ENCODE assay signal across 35 cellular contexts in the genomic region with DNA sequence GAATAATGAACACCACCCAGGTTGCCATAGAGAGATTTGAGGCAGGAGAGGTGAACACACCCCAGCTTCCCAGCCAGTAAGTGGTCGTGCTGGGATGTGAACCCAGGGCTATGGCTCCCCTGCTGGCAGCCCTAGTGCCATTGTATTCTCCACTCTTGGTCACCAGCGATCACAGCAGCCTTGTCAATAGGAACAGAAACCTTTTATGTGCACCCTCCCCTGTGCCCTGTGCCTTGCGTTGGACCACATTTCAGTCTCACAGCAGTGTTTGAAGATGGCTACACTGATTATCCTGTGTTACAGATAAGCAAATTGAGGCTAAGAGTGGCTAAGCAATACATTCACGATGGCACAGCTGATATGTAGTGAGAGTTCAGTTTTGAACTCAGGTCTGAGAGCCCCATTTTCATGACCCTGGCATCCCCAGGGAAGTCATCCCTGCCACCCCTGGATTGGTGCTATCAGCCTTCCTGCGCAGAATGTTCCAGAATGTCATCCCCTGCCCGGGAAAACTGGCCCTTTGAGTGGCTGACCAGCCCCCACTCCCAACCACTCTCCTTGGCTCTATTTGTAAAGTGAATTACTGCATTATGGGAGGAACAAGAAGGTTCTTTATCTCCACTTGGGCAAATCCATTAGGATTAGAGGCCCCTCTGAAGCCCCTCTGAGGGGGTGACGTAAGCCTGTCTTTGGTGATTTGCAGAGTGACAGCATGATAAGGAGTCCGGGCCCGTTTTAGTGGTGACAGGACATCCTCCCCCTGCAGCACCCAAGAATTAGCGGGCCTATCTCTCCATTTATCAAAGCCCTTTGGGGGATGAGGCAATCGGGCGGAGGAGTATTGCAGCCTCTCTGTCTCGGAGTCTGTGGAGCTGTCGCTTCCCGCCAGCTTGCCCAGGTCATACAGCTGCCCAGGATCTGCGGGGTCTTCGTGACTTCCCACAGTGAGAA. TPM values are rescaled to one million over a fixed set of nuclear protein-coding genes. Genes with fewer than 3 reads are reported as not detected.
DNase-seq lines count a peak whose midpoint lies in the region; ATAC-seq, FAIRE-seq and TF ChIP-seq lines count a peak whose summit lies in the region.
"Had no signal": no experiment of that assay in that cellular context is flagged by ENCODE, and none has a peak within 500 bp of the region (broad histone marks: within the 10 kb centered on the region; RNA-seq: fewer than 3 reads in every experiment).

No MANE protein-coding gene starts in this region.

- no peaks in the 10 kb centered on the region for H3K79me2 ChIP-seq in K562 (ENCODE audit: control insufficient read depth, insufficient read depth, low read length)

- peak overlapping the region; percentile 45 for H3K18ac ChIP-seq in neuronal stem cell (ENCODE audit: low read length)

- H3K14ac ChIP-seq in neuronal stem cell (ENCODE audit: low read length): peak overlapping the region; percentile 11

- TF ChIP-seq CTCF in GM12865 (IDR thresholded peaks at IDR 0.05; ENCODE audit: insufficient read depth, low read depth, low read length, missing control alignments): peak; percentile 21
- no peak for TF ChIP-seq CTCF in K562 (IDR thresholded peaks at IDR 0.05 in 2 of 3, conservative IDR thresholded peaks at IDR 0.05 in 1 of 3; ENCODE audit: insufficient read depth in 2 of 3, low read depth in 1 of 3, low read length in 3 of 3)

- H3K27me3 ChIP-seq in K562 (ENCODE audit: control insufficient read depth in 2 of 2, insufficient read depth in 2 of 2, low read length in 2 of 2) (peaks cover 12 to 47% of the 10 kb centered on the region in 2 experiments; a peak in 4 of 5 replicates), neuronal stem cell (ENCODE audit: control insufficient read depth in 3 of 3, insufficient read depth in 3 of 3, low read depth in 1 of 3, low read length in 3 of 3) (no peaks in the 10 kb centered on the region)
- H3K27me3 ChIP-seq: MG63, thyroid gland had no signal

- H2BK120ac ChIP-seq in neuronal stem cell (ENCODE audit: low read depth, low read length): no peak overlapping the region

- POLR2A ChIA-PET in K562 (lab: Yijun Ruan, JAX): interaction anchor here (1.0 kb wide), 1 partner anchor 27 kb away, joined by 3 read pairs; no protein-coding TSS in a partner anchor

- no peak overlapping the region for H2BK12ac ChIP-seq in neuronal stem cell (ENCODE audit: low read length)

- intact Hi-C loops in K562 (cut with micrococcal nuclease): no loop called here

- no peak for TF ChIP-seq EP300 in K562 (IDR thresholded peaks at IDR 0.05; ENCODE audit: low read length)

- in situ Hi-C loops in K562 (cut with MboI): no loop called here

- no peak overlapping the region for H2BK15ac ChIP-seq in neuronal stem cell (ENCODE audit: low read length)

- H3K4me1 ChIP-seq in K562 (replicated peaks in 1 of 2; ENCODE audit: control insufficient read depth in 2 of 2, insufficient read depth in 2 of 2, low read length in 2 of 2) (peaks cover 0 to 4% of the 10 kb centered on the region in 2 experiments; a peak in 2 of 5 replicates), neuronal stem cell (ENCODE audit: control insufficient read depth in 2 of 2, insufficient read depth in 1 of 2, low read depth in 1 of 2, low read length in 2 of 2) (peaks cover 0 to 1% of the 10 kb centered on the region in 2 donors)
- H3K4me1 ChIP-seq: prostate gland, stomach, thyroid gland had no signal

- no peak for TF ChIP-seq RAD21 in K562 (CRISPR knock-in tag; conservative IDR thresholded peaks at IDR 0.05 in 1 of 2, IDR thresholded peaks at IDR 0.05 in 1 of 2)

- H4K91ac ChIP-seq in neuronal stem cell (ENCODE audit: low read depth, low read length, poor library complexity): no peak overlapping the region

- FAIRE-seq in K562 (lab: Jason Lieb, UNC): no peak

- H3K4me2 ChIP-seq in K562 (ENCODE audit: insufficient read depth, low read length) (no peak overlapping the region; the same call in 1 of the 2 replicates), neuronal stem cell (ENCODE audit: insufficient read depth, low read length, poor library complexity, severe bottlenecking) (no peak overlapping the region)
- H3K4me2 ChIP-seq: GM23338, KMS-11 had no signal

- H3K36me3 ChIP-seq in K562 (ENCODE audit: control insufficient read depth, insufficient read depth, low read length) (no peaks in the 10 kb centered on the region), neuronal stem cell (replicated peaks in 1 of 2; ENCODE audit: control insufficient read depth in 2 of 2, insufficient read depth in 2 of 2, low read length in 2 of 2) (no peaks in the 10 kb centered on the region)
- H3K36me3 ChIP-seq: MG63, prostate gland, stomach, thyroid gland, WERI-Rb-1 had no signal

- no peak overlapping the region for H3K4me3 ChIP-seq in GM12865 (ENCODE audit: low read depth, low read length)
- H3K4me3 ChIP-seq in K562: no peak overlapping the region
- H3K4me3 ChIP-seq in neuronal stem cell (ENCODE audit: low read length in 2 of 2): no peak overlapping the region
- H3K4me3 ChIP-seq: GM23338, MG63, prostate gland, stomach, thyroid gland had no signal

- H2BK5ac ChIP-seq in neuronal stem cell (ENCODE audit: low read length): no peak overlapping the region

- no peak overlapping the region for H3K27ac ChIP-seq in K562 (ENCODE audit: extremely low read depth, low read depth, low read length)
- no peak overlapping the region for H3K27ac ChIP-seq in neuronal stem cell (replicated peaks; ENCODE audit: low read length)
- H3K27ac ChIP-seq: HL-60, KMS-11, prostate gland, stomach, thyroid gland, WERI-Rb-1 had no signal

- BruUV-seq in K562 (replicated peaks; lab: Mats Ljungman, UMichigan): no TSS peak

- H3K79me1 ChIP-seq in neuronal stem cell (ENCODE audit: low read depth, low read length): no peaks in the 10 kb centered on the region

- no peak overlapping the region for H4K8ac ChIP-seq in neuronal stem cell (ENCODE audit: low read depth, low read length)

- H2AK5ac ChIP-seq in neuronal stem cell (ENCODE audit: low read depth, low read length): no peak overlapping the region

- H4K20me1 ChIP-seq in K562 (replicated peaks; ENCODE audit: control insufficient read depth, insufficient read depth, low read length): no peaks in the 10 kb centered on the region

- H3K4ac ChIP-seq in neuronal stem cell (ENCODE audit: low read length): no peak overlapping the region

- no peak for TF ChIP-seq POLR2A in K562 (conservative IDR thresholded peaks at IDR 0.05)

- H3K23ac ChIP-seq in neuronal stem cell (ENCODE audit: low read depth, low read length, poor library complexity): no peak overlapping the region

- H3K9me3 ChIP-seq in K562 (replicated peaks; ENCODE audit: control insufficient read depth, insufficient read depth, low read depth, low read length) (no peaks in the 10 kb centered on the region), neuronal stem cell (replicated peaks in 1 of 2; ENCODE audit: control insufficient read depth in 2 of 2, insufficient read depth in 1 of 2, low read depth in 1 of 2, low read length in 2 of 2) (peaks cover 0 to 1% of the 10 kb centered on the region in 2 donors)
- H3K9me3 ChIP-seq: MG63, prostate gland, thyroid gland had no signal

- no peak overlapping the region for H3K9ac ChIP-seq in K562 (ENCODE audit: insufficient read depth in 1 of 2, low read depth in 2 of 2, low read length in 2 of 2)
- no peak overlapping the region for H3K9ac ChIP-seq in neuronal stem cell (ENCODE audit: low read depth, low read length, poor library complexity)
- H3K9ac ChIP-seq: KMS-11 had no signal

- no peaks in the 10 kb centered on the region for H3K9me1 ChIP-seq in K562 (ENCODE audit: control insufficient read depth, insufficient read depth, low read length)

- CTCF ChIA-PET in K562 (lab: Yijun Ruan, JAX; ENCODE audit: low intra/inter-chr PET ratio): no interaction called here

- peak; percentile 45; the same call in 2 of the 3 replicates for ATAC-seq in K562
- no peak for ATAC-seq in HG02870 (IDR thresholded peaks at IDR 0.05; ENCODE audit: unreplicated experiment)
- ATAC-seq in GM21723 (IDR thresholded peaks at IDR 0.05; ENCODE audit: unreplicated experiment): no peak
- ATAC-seq: activated CD8-positive, alpha-beta T cell treated with anti-CD3 and anti-CD28 coated beads, Interleukin-2, amount 10 ng/mL, durations not matched to agents 7 days and 5 days; activated T-helper 17 cell treated with anti-CD3 and anti-CD28 coated beads, Interleukin-2, amount 50 U/mL, for 72 hours; GM23338; left lobe of liver; Panc1; sciatic nerve had no signal

- no peak for DNase-seq in GM12865 (ENCODE audit: low read depth)
- DNase-seq in MV-4-11 (lab: John Stamatoyannopoulos, UW): peak; percentile 7
- DNase-seq in K562 (ENCODE audit: extremely low read depth in 1 of 4, low spot score in 3 of 4): no peak
- no peak for DNase-seq in neuronal stem cell (ENCODE audit: low spot score)
- no peak for DNase-seq in NCI-H2171 treated with DMSO at 0.1 percent for 48 hours (lab: John Stamatoyannopoulos, UW)
- DNase-seq: activated CD4-positive, alpha-beta T cell treated with anti-CD3 and anti-CD28 coated beads for 4 hours; activated CD8-positive, alpha-beta T cell treated with anti-CD3 and anti-CD28 coated beads, Interleukin-2, amount 10 ng/mL, durations not matched to agents 7 days and 5 days; activated naive CD4-positive, alpha-beta T cell treated with anti-CD3 and anti-CD28 coated beads, Interleukin-2, amount 50 U/mL, for 16 hours; C1 segment of cervical spinal cord; DMS79; GDM1; hypothalamus; immature natural killer cell; mesenchymal stem cell; MG63; NCI-H1930; NCI-H524 treated with DMSO at 0.1 percent for 48 hours; nucleus accumbens; Right ventricle myocardium superior; stimulated activated CD4-positive, alpha-beta T cell treated with anti-CD3 and anti-CD28 coated beads, Interleukin-12 subunit alpha, Interleukin-12 subunit beta, amount 100 ng/mL, for 4 hours; stimulated activated CD4-positive, alpha-beta T cell treated with anti-CD3 and anti-CD28 coated beads, Interleukin-2, amount 100 ng/mL, for 48 hours; stomach; SW 1271; thyroid gland; WERI-Rb-1 had no signal

- no peak overlapping the region for H2AFZ ChIP-seq in K562 (ENCODE audit: low read depth, low read length)
- no peak overlapping the region for H2AFZ ChIP-seq in neuronal stem cell (ENCODE audit: low read length)
- H2AFZ ChIP-seq: GM23338 had no signal

- WGBS in K562 (ENCODE audit: insufficient coverage, low coverage, missing lambda C conversion rate): 1% methylated on average over 17 of the region's 17 CpGs
- WGBS in neuronal stem cell (ENCODE audit: extremely low coverage in 2 of 2, insufficient read length in 2 of 2, insufficient replicate concordance in 1 of 2), 2 donors: no CpG with 5 or more reads among the region's 17 CpGs

RNA-seq across cellular contexts. Expression of a gene that starts 30.9 kb away (rescaled TPM):
- total RNA-seq in K562 (2011; cell fraction: chromatin; rRNA removed; ENCODE audit: low replicate concordance): 4.9 and 7.8 TPM in 2 replicates
- 5.0 and 7.9 TPM in 2 replicates for total RNA-seq in K562 (2011; cell fraction: nucleolus; rRNA removed)
- 4.7 and 5.7 TPM in 2 replicates for total RNA-seq in K562 (2011; cell fraction: nucleoplasm; rRNA removed)
- 0.33 and 1.2 TPM in 2 replicates for total RNA-seq in K562 (2014; rRNA removed)
- 0.06 and 0.15 TPM in 2 replicates for total RNA-seq in K562 (2014; rRNA removed; fragmentation: Illumina TruSeq; extraction: Trizol)
- total RNA-seq in K562 (2015; rRNA removed; fragmentation: Illumina TruSeq; extraction: Trizol): 0.11 and 0.14 TPM in 2 replicates
- total RNA-seq in K562 (2021): 0.27 and 0.38 TPM in 2 replicates
- polyA plus RNA-seq in K562 (2011; rRNA removed): 0.34 and 0.99 TPM in 2 replicates
- polyA plus RNA-seq in K562 (2011; cell fraction: cytosol; rRNA removed): 0.35 and 0.67 TPM in 2 replicates
- polyA plus RNA-seq in K562 (2011; cell fraction: nucleus; rRNA removed): 1.3 and 4.0 TPM in 2 replicates
- polyA plus RNA-seq in K562 (2012): 0.12 and 0.68 TPM in 2 replicates
- polyA plus RNA-seq in K562 (2014; fragmentation: Illumina TruSeq; extraction: Trizol): 0.21 TPM in 2 replicates
- polyA plus RNA-seq in K562 (2014; fragmentation: Nextera tagmentation; extraction: Ambion mirVana): not detected
- polyA plus RNA-seq in K562 (2014; rRNA removed): 0.07 and 0.36 TPM in 2 replicates
- polyA minus RNA-seq in K562 (2011; rRNA and poly(A)+ RNA removed): 0.24 and 1.5 TPM in 2 replicates
- 1.7 and 1.9 TPM in 2 replicates for polyA minus RNA-seq in K562 (2011; cell fraction: cytosol; rRNA and poly(A)+ RNA removed)
- polyA minus RNA-seq in K562 (2011; cell fraction: nucleus; rRNA and poly(A)+ RNA removed): 1.1 and 1.3 TPM in 2 replicates
- polyA plus RNA-seq in neuronal stem cell (2013, experiment 1 of 2): 0.26 TPM
- polyA plus RNA-seq in neuronal stem cell (2013, experiment 2 of 2): 0.36 TPM
- total RNA-seq: left lobe of liver, Right ventricle myocardium superior had no signal
- polyA plus RNA-seq: GM23338, immature natural killer cell had no signal
